Comparison of ENCODE assay signal across 16 cellular contexts in the genomic region with DNA sequence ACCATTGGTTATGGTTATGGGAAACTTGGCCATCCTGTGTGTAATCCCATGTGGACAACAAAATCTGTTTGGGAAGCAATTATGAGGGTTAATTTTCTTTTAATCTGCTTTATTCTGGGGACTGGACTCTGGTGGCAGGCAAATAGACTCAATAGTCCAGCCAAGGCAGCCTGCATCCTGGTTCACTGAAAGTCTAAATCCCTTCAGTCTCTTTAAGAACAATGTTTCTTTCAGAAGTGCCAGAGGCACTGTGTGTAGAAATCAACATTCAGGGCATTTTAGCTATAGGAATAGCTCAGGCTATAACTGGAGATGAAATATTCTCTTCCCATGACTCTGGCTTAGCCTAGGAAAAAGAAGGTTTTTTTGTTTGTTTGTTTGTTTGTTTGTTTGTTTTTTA.
DNase-seq lines count a peak whose midpoint lies in the region; ATAC-seq and TF ChIP-seq lines count a peak whose summit lies in the region.
"Had no signal": no experiment of that assay in that cellular context is flagged by ENCODE, and none has a peak within 500 bp of the region (broad histone marks: within the 10 kb centered on the region; RNA-seq: fewer than 3 reads in every experiment).

No MANE protein-coding gene starts in this region.

- no peaks in the 10 kb centered on the region for H3K27me3 ChIP-seq in right lobe of liver

- no peaks in the 10 kb centered on the region for H3K36me3 ChIP-seq in right lobe of liver

- TF ChIP-seq CTCF in right lobe of liver (IDR thresholded peaks at IDR 0.05) = no peak

- no peaks in the 10 kb centered on the region for H3K4me1 ChIP-seq in right lobe of liver

- H3K4me3 ChIP-seq in right lobe of liver = no peak overlapping the region

- ATAC-seq in HG02970 (IDR thresholded peaks at IDR 0.05; ENCODE audit: low FRiP score, unreplicated experiment) (no peak), right lobe of liver (no peak), GM18870 (IDR thresholded peaks at IDR 0.05; ENCODE audit: unreplicated experiment) (no peak)

- TF ChIP-seq POLR2A in right lobe of liver (IDR thresholded peaks at IDR 0.05) = no peak

- H3K27ac ChIP-seq in right lobe of liver = no peak overlapping the region
- H3K27ac ChIP-seq: C4-2B had no signal

- in situ Hi-C loops in SK-MEL-5 (cut with HindIII; ENCODE audit: low pct_unique_long_range_greater_than_20kb, low sequenced_read_pairs) = no loop called here

- DNase-seq in COLO829 (ENCODE audit: low spot score) (peak; percentile 53), SK-MEL-5 (ENCODE audit: low read depth, low spot score) (peak; percentile 24), epidermal melanocyte (ENCODE audit: insufficient read length, low spot score) (peak; percentile 52), midbrain (lab: John Stamatoyannopoulos, UW) (peak; percentile 38), NCI-H2081 treated with DMSO at 0.1 percent for 48 hours (lab: John Stamatoyannopoulos, UW) (no peak), right lobe of liver (no peak)
- DNase-seq: ACHN; CD4-positive, alpha-beta T cell; DMS153; DMS79; GDM1; GOT3; H7 had no signal

- intact Hi-C loops in right lobe of liver (cut with DNase I) = no loop called here

- H3K9me3 ChIP-seq in right lobe of liver = no peaks in the 10 kb centered on the region

Comparison
In these comparisons a context has a peak if more than half of its experiments do, and no peak if none do; other contexts are left out.
1. DNase-seq: peak in COLO829 (single experiment), SK-MEL-5 (single experiment), epidermal melanocyte (single experiment) and midbrain (single experiment); none in NCI-H2081 treated with DMSO at 0.1 percent for 48 hours (single experiment) and right lobe of liver (0 of 3).